Comparison of ENCODE assay signal across 8 cellular contexts in the genomic region with DNA sequence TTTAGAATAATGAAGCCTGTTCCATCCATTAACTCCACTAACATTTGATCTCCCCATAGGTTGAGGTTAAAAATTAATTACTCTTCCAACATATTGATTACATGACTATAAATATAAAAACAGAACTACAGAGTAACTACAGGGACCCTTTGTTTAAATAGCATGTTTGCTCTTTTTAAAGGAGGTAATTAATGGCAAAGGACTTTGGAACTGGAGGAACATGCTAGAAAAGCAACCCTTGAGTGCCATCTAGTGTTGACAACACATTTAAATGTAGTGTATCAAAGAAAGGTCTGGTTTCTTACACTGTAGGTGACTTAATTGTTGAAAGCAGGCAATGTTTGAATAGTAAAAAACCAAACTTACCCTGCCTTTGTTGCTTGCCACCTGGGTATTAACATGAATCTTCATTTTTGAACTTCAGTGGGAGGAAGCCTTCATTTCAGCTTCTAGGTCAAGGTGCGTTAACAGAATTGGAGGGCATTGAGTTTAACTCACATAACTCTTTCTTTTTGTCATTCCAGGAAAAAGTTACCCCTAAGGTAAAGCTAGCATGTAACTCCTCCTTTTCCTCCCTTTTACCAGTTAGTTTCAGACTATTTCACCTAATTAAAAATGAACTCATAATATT. TPM values are rescaled to one million over a fixed set of nuclear protein-coding genes. Genes with fewer than 3 reads are reported as not detected.
DNase-seq lines count a peak whose midpoint lies in the region; ATAC-seq and TF ChIP-seq lines count a peak whose summit lies in the region.

No MANE protein-coding gene starts in this region.

- POLR2A ChIA-PET in Panc1 (lab: Charles Lee) = no interaction called here

- H3K27ac ChIP-seq in Panc1 (ENCODE audit: low read length) = peak overlapping the region; percentile 83
- peak overlapping the region; percentile 15 for H3K27ac ChIP-seq in duodenal mucosa (ENCODE audit: low read depth, low read length)
- H3K27ac ChIP-seq in lower lobe of right lung = no peak overlapping the region
- H3K27ac ChIP-seq in uterus = no peak overlapping the region

- in situ Hi-C loops in Panc1 (cut with HindIII; ENCODE audit: low pct_unique_long_range_greater_than_20kb, low sequenced_read_pairs) = no loop called here

- CTCF ChIA-PET in Panc1 (lab: Charles Lee) = interaction anchor here (0.8 to 1.1 kb wide), 3 partner anchors 218 to 222 kb away, joined by 3 to 9 read pairs (median 3); no protein-coding TSS in a partner anchor

- H3K4me3 ChIP-seq in LNCaP clone FGC (ENCODE audit: low read depth, low read length) (no peak overlapping the region), Panc1 (ENCODE audit: low read depth in 2 of 2, low read length in 2 of 2) (no peak overlapping the region), duodenal mucosa (ENCODE audit: low read depth in 1 of 2, low read length in 2 of 2) (no peak overlapping the region), lower lobe of right lung (no peak overlapping the region), uterus (no peak overlapping the region)

- peak; percentile 47 for TF ChIP-seq CTCF in GM20000 (IDR thresholded peaks at IDR 0.05; ENCODE audit: extremely low read depth, missing control alignments)
- TF ChIP-seq CTCF in LNCaP clone FGC (IDR thresholded peaks at IDR 0.05; ENCODE audit: control insufficient read depth, extremely low read depth, insufficient read depth) = peak; percentile 71
- TF ChIP-seq CTCF in Panc1 (IDR thresholded peaks at IDR 0.05) = peak; percentile 67; the same call in 1 of the 2 replicates
- peak; percentile 65 for TF ChIP-seq CTCF in lower lobe of right lung (IDR thresholded peaks at IDR 0.05)
- peak; percentile 49 to 80 (median 70) for TF ChIP-seq CTCF in uterus (IDR thresholded peaks at IDR 0.05)

- no peak for TF ChIP-seq POLR2A in uterus (IDR thresholded peaks at IDR 0.05)

- peak overlapping the region in 1 of 2 donors; percentile 3 for H3K9ac ChIP-seq in duodenal mucosa (ENCODE audit: low read depth in 1 of 2, low read length in 2 of 2)

- intact Hi-C loops in Panc1 (cut with micrococcal nuclease; ENCODE audit: unreplicated experiment) (loop anchor here (1.0 to 5.0 kb wide), 4 partner anchors 139 to 637 kb away; no protein-coding TSS in a partner anchor), lower lobe of right lung (cut with DNase I) (loop anchor here (5.0 kb wide), 1 partner anchor 217 kb away; no protein-coding TSS in a partner anchor), uterus (cut with DNase I; ENCODE audit: low total_unique reads) (loop anchor here (10.0 kb wide), 3 partner anchors 215 to 635 kb away; no protein-coding TSS in a partner anchor)

- peak; percentile 38 for DNase-seq in DMS 273 treated with DMSO at 0.1 percent for 48 hours (lab: John Stamatoyannopoulos, UW)
- DNase-seq in GM20000 (ENCODE audit: low spot score) = peak; percentile 40
- DNase-seq in LNCaP clone FGC (ENCODE audit: low read depth) = peak; percentile 73
- DNase-seq in Panc1 (ENCODE audit: low read depth, low spot score) = peak; percentile 77
- no peak for DNase-seq in lower lobe of right lung
- DNase-seq in uterus = no peak
- DNase-seq in stimulated activated CD4-positive, alpha-beta T cell treated with anti-CD3 and anti-CD28 coated beads, Interleukin-4, amount 100 ng/mL, for 1 hour = no peak

- no peaks in the 10 kb centered on the region for H3K36me3 ChIP-seq in Panc1 (ENCODE audit: control insufficient read depth, insufficient read depth, low read length)
- H3K36me3 ChIP-seq in duodenal mucosa (ENCODE audit: control insufficient read depth in 1 of 2, insufficient read depth in 2 of 2, low read length in 2 of 2) = no peaks in the 10 kb centered on the region
- H3K36me3 ChIP-seq in lower lobe of right lung = no peaks in the 10 kb centered on the region
- no peaks in the 10 kb centered on the region for H3K36me3 ChIP-seq in uterus

- H3K4me1 ChIP-seq in Panc1 (ENCODE audit: control insufficient read depth, insufficient read depth, low read length) (peaks cover 50% of the 10 kb centered on the region), duodenal mucosa (ENCODE audit: control insufficient read depth in 1 of 2, insufficient read depth in 2 of 2, low read length in 2 of 2) (peaks cover 22 to 42% of the 10 kb centered on the region in 2 donors), lower lobe of right lung (peaks cover 16% of the 10 kb centered on the region), uterus (peaks cover 0 to 4% of the 10 kb centered on the region in 2 donors)

- peak; percentile 90 for ATAC-seq in Panc1
- ATAC-seq in lower lobe of right lung = peak; percentile 82 to 89

- H3K27me3 ChIP-seq in Panc1 (ENCODE audit: control insufficient read depth, insufficient read depth, low read length) (no peaks in the 10 kb centered on the region), duodenal mucosa (ENCODE audit: control insufficient read depth in 1 of 2, insufficient read depth in 2 of 2, low read length in 2 of 2) (no peaks in the 10 kb centered on the region), lower lobe of right lung (ENCODE audit: low read depth) (no peaks in the 10 kb centered on the region), uterus (no peaks in the 10 kb centered on the region)

- BruUV-seq in Panc1 (replicated peaks; lab: Mats Ljungman, UMichigan) = no TSS peak

- no peaks in the 10 kb centered on the region for H3K9me3 ChIP-seq in Panc1 (ENCODE audit: control insufficient read depth, insufficient read depth, low read depth, low read length)
- H3K9me3 ChIP-seq in duodenal mucosa (ENCODE audit: control insufficient read depth in 1 of 2, low read length in 2 of 2) = no peaks in the 10 kb centered on the region
- H3K9me3 ChIP-seq in lower lobe of right lung = no peaks in the 10 kb centered on the region
- H3K9me3 ChIP-seq in uterus = no peaks in the 10 kb centered on the region

RNA-seq across cellular contexts. Expression of a gene that starts 52.6 kb away (rescaled TPM):
- total RNA-seq in Panc1 (2021; ENCODE audit: unreplicated experiment) (195 TPM), lower lobe of right lung (261 TPM), uterus (100 to 1,000 TPM; 142 to 467 (median 219) TPM)
- polyA plus RNA-seq in Panc1 (2012; ENCODE audit: insufficient read length) = 77.8 TPM

Comparison
In these comparisons a context has a peak if more than half of its experiments do, and no peak if none do; other contexts are left out.
1. DNase-seq: peak in DMS 273 treated with DMSO at 0.1 percent for 48 hours (single experiment), GM20000 (single experiment), LNCaP clone FGC (single experiment) and Panc1 (single experiment); none in lower lobe of right lung (single experiment), uterus (0 of 2) and stimulated activated CD4-positive, alpha-beta T cell treated with anti-CD3 and anti-CD28 coated beads, Interleukin-4, amount 100 ng/mL, for 1 hour (single experiment).
2. H3K27ac ChIP-seq: peak in Panc1 (single experiment) and duodenal mucosa (single experiment); none in lower lobe of right lung (single experiment) and uterus (0 of 2).
3. Peak in every context shown above with its lines, with median percentiles within 50 percentile points of each other: CTCF ChIP-seq.